ENCODE assay signal across 30 cellular contexts in genomic region chr2:156219491-156220100, GRCh38.
"Had no signal": no experiment of that assay in that cellular context is flagged by ENCODE, and none has a peak within 500 bp of the region (broad histone marks: within the 10 kb centered on the region; RNA-seq: fewer than 3 reads in every experiment).

No MANE protein-coding gene starts in this region.

- DNase-seq: activated CD4-positive, alpha-beta memory T cell treated with anti-CD3 and anti-CD28 coated beads, Interleukin-2, amount 10 ng/mL, durations not matched to agents 7 days and 5 days; activated CD4-positive, alpha-beta T cell treated with anti-CD3 and anti-CD28 coated beads for 1 hour; activated CD4-positive, alpha-beta T cell treated with anti-CD3 and anti-CD28 coated beads for 4 hours; activated CD4-positive, alpha-beta T cell treated with anti-CD3 and anti-CD28 coated beads, Interleukin-2, amount 10 ng/mL, durations not matched to agents 7 days and 5 days; activated CD4-positive, alpha-beta T cell treated with anti-CD3 and anti-CD28 coated beads, Interleukin-2, amount 50 U/mL, for 4 hours; activated CD8-positive, alpha-beta memory T cell treated with anti-CD3 and anti-CD28 coated beads, Interleukin-2, amount 50 U/mL, for 48 hours; activated gamma-delta T cell; activated naive CD4-positive, alpha-beta T cell; activated naive CD4-positive, alpha-beta T cell treated with anti-CD3 and anti-CD28 coated beads, Interleukin-2, amount 10 ng/mL, durations not matched to agents 7 days and 5 days; activated naive CD8-positive, alpha-beta T cell treated with anti-CD3 and anti-CD28 coated beads, Interleukin-2, amount 10 ng/mL, durations not matched to agents 7 days and 5 days; activated T-cell treated with anti-CD3 and anti-CD28 coated beads for 4 hours; activated T-cell treated with anti-CD3 and anti-CD28 coated beads, Interleukin-2, amount 50 U/mL, for 24 hours; activated T-cell treated with anti-CD3 and anti-CD28 coated beads, Interleukin-2, amount 50 U/mL, for 72 hours; anterior cingulate cortex; brain microvascular endothelial cell; caudate nucleus; cerebellar nuclear complex; colonic mucosa; effector CD8-positive, alpha-beta T cell; foreskin fibroblast; head of caudate nucleus; T-helper 1 cell; T-helper 17 cell; T1000 had no signal

- ATAC-seq: activated naive CD4-positive, alpha-beta T cell treated with anti-CD3 and anti-CD28 coated beads, Interleukin-2, amount 50 U/mL, for 72 hours; activated T-cell treated with anti-CD3 and anti-CD28 coated beads, Interleukin-2, amount 50 U/mL, for 72 hours; T-helper 17 cell had no signal

- H3K9me3 ChIP-seq: colonic mucosa had no signal

- FAIRE-seq: astrocyte, endometrium, endothelial cell of umbilical vein, frontal cortex had no signal

- H3K4me1 ChIP-seq: colonic mucosa had no signal

- H3K4me3 ChIP-seq: colonic mucosa had no signal

- H3K27me3 ChIP-seq: brain microvascular endothelial cell, colonic mucosa had no signal

- H3K36me3 ChIP-seq: brain microvascular endothelial cell, colonic mucosa had no signal

- H3K27ac ChIP-seq: brain microvascular endothelial cell, colonic mucosa, epithelial cell of prostate had no signal
